ENCODE assay signal across 12 cellular contexts in the genomic region with DNA sequence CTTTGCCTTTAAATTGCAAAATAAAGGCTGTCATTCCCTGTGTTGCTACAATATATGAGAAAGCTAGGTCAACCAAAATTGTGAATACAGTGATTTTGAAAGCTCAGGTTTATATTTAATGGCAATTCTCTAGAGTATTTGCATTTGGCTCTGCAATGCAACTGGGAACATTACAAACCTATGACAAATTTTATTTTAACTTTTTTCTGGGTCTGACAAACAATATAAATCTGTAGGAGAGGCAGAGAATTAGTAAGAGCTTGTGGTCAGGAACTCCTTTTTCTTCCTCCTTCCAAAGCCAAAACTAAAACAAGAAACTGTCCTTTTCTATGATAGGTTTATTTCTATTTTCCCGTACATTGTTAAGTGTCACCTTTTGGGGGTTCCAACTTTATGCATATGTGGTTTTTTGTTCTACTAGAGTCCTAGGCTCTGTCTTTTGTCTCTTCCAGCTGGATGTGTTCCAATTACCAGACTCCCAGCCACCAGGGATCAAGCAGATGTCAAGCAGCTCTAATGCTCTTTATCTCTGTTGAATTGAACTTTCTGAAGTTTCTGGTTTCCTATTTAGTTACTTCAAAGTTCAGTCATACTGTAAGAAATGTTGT.
DNase-seq lines count a peak whose midpoint lies in the region; ATAC-seq and TF ChIP-seq lines count a peak whose summit lies in the region.
"Had no signal": no experiment of that assay in that cellular context is flagged by ENCODE, and none has a peak within 500 bp of the region (broad histone marks: within the 10 kb centered on the region; RNA-seq: fewer than 3 reads in every experiment).

No MANE protein-coding gene starts in this region.

- H3K27me3 Mint-ChIP-seq in activated naive CD8-positive, alpha-beta T cell treated with anti-CD3 and anti-CD28 coated beads for 36 hours: no peaks in the 10 kb centered on the region
- H3K27me3 Mint-ChIP-seq: activated CD4-positive, alpha-beta memory T cell treated with anti-CD3 and anti-CD28 coated beads for 36 hours had no signal

- intact Hi-C loops in A673 (cut with micrococcal nuclease; ENCODE audit: unreplicated experiment) (no loop called here), left ventricle myocardium superior (cut with micrococcal nuclease) (no loop called here), breast epithelium (cut with DNase I; ENCODE audit: low total_unique reads) (no loop called here)

- peaks cover 7% of the 10 kb centered on the region for H3K36me3 ChIP-seq in A673 (ENCODE audit: insufficient read depth, low read length, poor library complexity, severe bottlenecking)
- H3K36me3 ChIP-seq in breast epithelium: no peaks in the 10 kb centered on the region

- POLR2A ChIA-PET in A673 (lab: Charles Lee; ENCODE audit: low non-redundant PET): no interaction called here

- H3K4me3 ChIP-seq in A673 (ENCODE audit: low read depth, low read length, poor library complexity, severe bottlenecking) (no peak overlapping the region), breast epithelium (no peak overlapping the region)
- H3K4me3 ChIP-seq: spleen had no signal

- TF ChIP-seq CTCF in A673 (conservative IDR thresholded peaks at IDR 0.05; ENCODE audit: low read depth, low read length) (no peak), breast epithelium (IDR thresholded peaks at IDR 0.05) (no peak)

- H3K27me3 ChIP-seq in A673 (replicated peaks; ENCODE audit: insufficient read depth, low read depth, low read length, poor library complexity) (no peaks in the 10 kb centered on the region), breast epithelium (no peaks in the 10 kb centered on the region)
- H3K27me3 ChIP-seq: spleen had no signal

- H3K9me3 ChIP-seq in A673 (ENCODE audit: low read depth, low read length, poor library complexity, severe bottlenecking): no peaks in the 10 kb centered on the region
- no peaks in the 10 kb centered on the region for H3K9me3 ChIP-seq in breast epithelium
- H3K9me3 ChIP-seq: spleen had no signal

- no peak overlapping the region for H3K27ac Mint-ChIP-seq in activated naive CD8-positive, alpha-beta T cell treated with anti-CD3 and anti-CD28 coated beads for 36 hours
- H3K27ac Mint-ChIP-seq: activated CD4-positive, alpha-beta memory T cell treated with anti-CD3 and anti-CD28 coated beads for 36 hours; activated naive CD4-positive, alpha-beta T cell treated with anti-CD3 and anti-CD28 coated beads for 36 hours had no signal

- DNase-seq in A673 (ENCODE audit: low spot score): peak; percentile 42
- peak; percentile 29 for DNase-seq in GM03348 (ENCODE audit: low spot score)
- DNase-seq in astrocyte of the hippocampus (ENCODE audit: low read depth, low spot score): peak; percentile 52
- DNase-seq in left ventricle myocardium superior: no peak
- no peak for DNase-seq in breast epithelium (ENCODE audit: low spot score in 2 of 2)
- DNase-seq in activated naive CD8-positive, alpha-beta T cell treated with anti-CD3 and anti-CD28 coated beads for 36 hours: no peak
- DNase-seq: activated CD4-positive, alpha-beta memory T cell treated with anti-CD3 and anti-CD28 coated beads for 36 hours; activated naive CD4-positive, alpha-beta T cell treated with anti-CD3 and anti-CD28 coated beads for 36 hours; NCI-H1417; spleen had no signal

- H3K4me3 Mint-ChIP-seq in activated naive CD8-positive, alpha-beta T cell treated with anti-CD3 and anti-CD28 coated beads for 36 hours: no peak overlapping the region
- H3K4me3 Mint-ChIP-seq: activated CD4-positive, alpha-beta memory T cell treated with anti-CD3 and anti-CD28 coated beads for 36 hours; activated naive CD4-positive, alpha-beta T cell treated with anti-CD3 and anti-CD28 coated beads for 36 hours had no signal

- peaks cover 18% of the 10 kb centered on the region for H3K4me1 ChIP-seq in A673 (ENCODE audit: insufficient read depth, low read length, poor library complexity, severe bottlenecking)
- peaks cover 0 to 7% of the 10 kb centered on the region in 2 donors for H3K4me1 ChIP-seq in breast epithelium

- H3K27ac ChIP-seq in A673 (ENCODE audit: low read depth, low read length, poor library complexity, severe bottlenecking): no peak overlapping the region
- peak overlapping the region in 1 of 2 donors; percentile 23 for H3K27ac ChIP-seq in breast epithelium
- H3K27ac ChIP-seq: spleen had no signal

- CTCF ChIA-PET in A673 (lab: Charles Lee): interaction anchor here (0.6 kb wide), 1 partner anchor 637 kb away, joined by 3 read pairs; no protein-coding TSS in a partner anchor

- TF ChIP-seq POLR2A in breast epithelium (IDR thresholded peaks at IDR 0.05): no peak

- H3K36me3 Mint-ChIP-seq in activated naive CD8-positive, alpha-beta T cell treated with anti-CD3 and anti-CD28 coated beads for 36 hours: peaks cover 18% of the 10 kb centered on the region

- BruUV-seq in A673 (replicated peaks; lab: Mats Ljungman, UMichigan): no TSS peak

- peak; percentile 73 for ATAC-seq in left ventricle myocardium superior
- no peak for ATAC-seq in HG02759 (IDR thresholded peaks at IDR 0.05; ENCODE audit: unreplicated experiment)
- ATAC-seq in GM21367 (IDR thresholded peaks at IDR 0.05; ENCODE audit: unreplicated experiment): no peak

- H3K9me3 Mint-ChIP-seq in activated naive CD8-positive, alpha-beta T cell treated with anti-CD3 and anti-CD28 coated beads for 36 hours: no peaks in the 10 kb centered on the region
- H3K9me3 Mint-ChIP-seq: activated CD4-positive, alpha-beta memory T cell treated with anti-CD3 and anti-CD28 coated beads for 36 hours; activated naive CD4-positive, alpha-beta T cell treated with anti-CD3 and anti-CD28 coated beads for 36 hours had no signal

- peaks cover 12% of the 10 kb centered on the region for H3K4me1 Mint-ChIP-seq in activated naive CD8-positive, alpha-beta T cell treated with anti-CD3 and anti-CD28 coated beads for 36 hours

Comparison
In these comparisons a context has a peak if more than half of its experiments do, and no peak if none do; other contexts are left out.
1. DNase-seq: peak in A673 (single experiment), GM03348 (single experiment) and astrocyte of the hippocampus (single experiment); none in left ventricle myocardium superior (single experiment), breast epithelium (0 of 2) and activated naive CD8-positive, alpha-beta T cell treated with anti-CD3 and anti-CD28 coated beads for 36 hours (single experiment).